13 cellular contexts compared by ENCODE assay signal in genomic region chr12:115632323-115632722, GRCh38.
A peak's percentile ranks its signal among the peaks of the same experiment; 100 is the strongest.
DNase-seq lines count a peak whose midpoint lies in the region; ATAC-seq, FAIRE-seq and TF ChIP-seq lines count a peak whose summit lies in the region.
"Had no signal": no experiment of that assay in that cellular context is flagged by ENCODE, and none has a peak within 500 bp of the region (broad histone marks: within the 10 kb centered on the region; RNA-seq: fewer than 3 reads in every experiment).

No MANE protein-coding gene starts in this region.

- no peaks in the 10 kb centered on the region for H3K36me3 Mint-ChIP-seq in chondrocyte (ENCODE audit: low read depth)

- no peak overlapping the region for H3K4me3 Mint-ChIP-seq in chondrocyte (ENCODE audit: unreplicated experiment)
- H3K4me3 Mint-ChIP-seq: activated T-cell treated with anti-CD3 and anti-CD28 coated beads, Interleukin-2, amount 50 U/mL, for 72 hours had no signal

- peaks cover 7% of the 10 kb centered on the region for H3K9me3 Mint-ChIP-seq in chondrocyte (ENCODE audit: low read depth)
- H3K9me3 Mint-ChIP-seq: activated T-cell treated with anti-CD3 and anti-CD28 coated beads, Interleukin-2, amount 50 U/mL, for 72 hours had no signal

- no peaks in the 10 kb centered on the region for H3K4me1 Mint-ChIP-seq in chondrocyte (ENCODE audit: low read depth)

- H3K4me1 ChIP-seq in right lobe of liver, result no peaks in the 10 kb centered on the region

- no peak for ATAC-seq in right lobe of liver
- no peak for ATAC-seq in GM19324 (IDR thresholded peaks at IDR 0.05; ENCODE audit: low FRiP score, unreplicated experiment)
- ATAC-seq: activated T-cell treated with anti-CD3 and anti-CD28 coated beads, Interleukin-2, amount 50 U/mL, for 72 hours; left ventricle myocardium superior had no signal

- FAIRE-seq in D721Med (lab: Jason Lieb, UNC), result no peak
- FAIRE-seq: GM12891 had no signal

- H3K27ac ChIP-seq in right lobe of liver, result no peak overlapping the region

- H3K27me3 Mint-ChIP-seq in chondrocyte (ENCODE audit: low read depth), result peaks cover 6% of the 10 kb centered on the region

- H3K9me3 ChIP-seq in right lobe of liver, result no peaks in the 10 kb centered on the region

- peak; percentile 9 for TF ChIP-seq CTCF in D721Med (IDR thresholded peaks at IDR 0.05; ENCODE audit: insufficient read depth, missing control alignments)
- peak; percentile 56 for TF ChIP-seq CTCF in LNCAP (IDR thresholded peaks at IDR 0.05)
- peak; percentile 69 for TF ChIP-seq CTCF in chondrocyte (IDR thresholded peaks at IDR 0.05)
- TF ChIP-seq CTCF in right lobe of liver (IDR thresholded peaks at IDR 0.05), result peak; percentile 20 to 34 (median 20)

- no peaks in the 10 kb centered on the region for H3K27me3 ChIP-seq in right lobe of liver

- H3K4me3 ChIP-seq in right lobe of liver, result no peak overlapping the region

- DNase-seq in D721Med (ENCODE audit: insufficient read length, low spot score) (no peak), chondrocyte (ENCODE audit: low spot score) (no peak), right lobe of liver (no peak), NCI-H146 (lab: John Stamatoyannopoulos, UW) (no peak), HuH-7 (ENCODE audit: low spot score) (no peak), RKO (ENCODE audit: low spot score) (no peak)
- DNase-seq: activated T-cell treated with anti-CD3 and anti-CD28 coated beads, Interleukin-2, amount 50 U/mL, for 72 hours; left ventricle myocardium superior; nucleus accumbens; stimulated activated CD4-positive, alpha-beta T cell treated with anti-CD3 and anti-CD28 coated beads, Interleukin-15, amount 100 ng/mL, for 24 hours had no signal

- no peak overlapping the region for H3K27ac Mint-ChIP-seq in chondrocyte (ENCODE audit: unreplicated experiment)
- H3K27ac Mint-ChIP-seq: activated T-cell treated with anti-CD3 and anti-CD28 coated beads, Interleukin-2, amount 50 U/mL, for 72 hours had no signal

- H3K36me3 ChIP-seq in right lobe of liver, result no peaks in the 10 kb centered on the region

- intact Hi-C loops in right lobe of liver (cut with DNase I), result loop anchor here in 1 of 2 donors (10.0 kb wide), 1 partner anchor 968 kb away; no protein-coding TSS in a partner anchor

- no peak for TF ChIP-seq POLR2A in right lobe of liver (IDR thresholded peaks at IDR 0.05)

Comparison
In these comparisons a context has a peak if more than half of its experiments do, and no peak if none do; other contexts are left out.
1. CTCF ChIP-seq: peak in every context shown above with its lines; median percentile 69 in chondrocyte; 56 in LNCAP; 20 in right lobe of liver; 9 in D721Med.